Comparison of ENCODE assay signal across 1 cellular context in genomic region chr19:6530385-6531162, GRCh38.
TF ChIP-seq lines count a peak whose summit lies in the region.

Gene TNFSF9, plus strand, starts transcription at chr19:6531026. Its CDS starts 11 bp downstream, at chr19:6531037.

TF ChIP-seq in HepG2, 621 proteins besides CTCF, POLR2A, EP300 and RAD21 (continued from another document and continues in another):
- TF ChIP-seq ZNF503 (CRISPR knock-in tag; IDR thresholded peaks at IDR 0.05) (no peak), TCF7L2 (IDR thresholded peaks at IDR 0.05; ENCODE audit: low read depth, low read length) (no peak), CSRNP2 (CRISPR knock-in tag; conservative IDR thresholded peaks at IDR 0.05; ENCODE audit: low read depth) (no peak), GFI1 (CRISPR knock-in tag; IDR thresholded peaks at IDR 0.05; ENCODE audit: borderline replicate concordance) (no peak; the same call in 1 of the 2 replicates), IRF1 (CRISPR knock-in tag; IDR thresholded peaks at IDR 0.05; ENCODE audit: low read depth) (no peak), NFE2L1 (CRISPR knock-in tag; IDR thresholded peaks at IDR 0.05; ENCODE audit: borderline replicate concordance) (peak; percentile 79; the same call in 1 of the 2 replicates), HNRNPLL (IDR thresholded peaks at IDR 0.05; ENCODE audit: low read depth, low read length, poor library complexity, severe bottlenecking) (peak; percentile 69), SRY (CRISPR knock-in tag; IDR thresholded peaks at IDR 0.05) (no peak), ZSCAN29 (CRISPR knock-in tag; conservative IDR thresholded peaks at IDR 0.05) (no peak), HOMEZ (CRISPR knock-in tag; IDR thresholded peaks at IDR 0.05; ENCODE audit: low read depth) (no peak), NFE2L2 (IDR thresholded peaks at IDR 0.05; ENCODE audit: low read length) (peak; percentile 43), ZBTB3 (CRISPR knock-in tag; IDR thresholded peaks at IDR 0.05; ENCODE audit: borderline replicate concordance, low read depth) (no peak), ZFAT (CRISPR knock-in tag; conservative IDR thresholded peaks at IDR 0.05) (no peak), EED (CRISPR knock-in tag; IDR thresholded peaks at IDR 0.05) (0 out of 2 replicates have a peak, but pooled peaks have one; percentile 83), HOXA5 (CRISPR knock-in tag; IDR thresholded peaks at IDR 0.05) (no peak), CHD2 (IDR thresholded peaks at IDR 0.05; ENCODE audit: low read depth, low read length) (no peak), ZNF431 (CRISPR knock-in tag; IDR thresholded peaks at IDR 0.05; ENCODE audit: borderline replicate concordance, low read depth) (no peak), MYNN (CRISPR knock-in tag; IDR thresholded peaks at IDR 0.05; ENCODE audit: low read depth) (no peak), SIX4 (CRISPR knock-in tag; IDR thresholded peaks at IDR 0.05) (no peak), KLF9 (CRISPR knock-in tag; IDR thresholded peaks at IDR 0.05; ENCODE audit: low read depth) (no peak), HNF4G (IDR thresholded peaks at IDR 0.05; ENCODE audit: borderline replicate concordance, low read depth, low read length) (no peak), HNF4G (CRISPR knock-in tag; IDR thresholded peaks at IDR 0.05; ENCODE audit: borderline replicate concordance, low read depth) (no peak)
- TF ChIP-seq, protein P1, sequence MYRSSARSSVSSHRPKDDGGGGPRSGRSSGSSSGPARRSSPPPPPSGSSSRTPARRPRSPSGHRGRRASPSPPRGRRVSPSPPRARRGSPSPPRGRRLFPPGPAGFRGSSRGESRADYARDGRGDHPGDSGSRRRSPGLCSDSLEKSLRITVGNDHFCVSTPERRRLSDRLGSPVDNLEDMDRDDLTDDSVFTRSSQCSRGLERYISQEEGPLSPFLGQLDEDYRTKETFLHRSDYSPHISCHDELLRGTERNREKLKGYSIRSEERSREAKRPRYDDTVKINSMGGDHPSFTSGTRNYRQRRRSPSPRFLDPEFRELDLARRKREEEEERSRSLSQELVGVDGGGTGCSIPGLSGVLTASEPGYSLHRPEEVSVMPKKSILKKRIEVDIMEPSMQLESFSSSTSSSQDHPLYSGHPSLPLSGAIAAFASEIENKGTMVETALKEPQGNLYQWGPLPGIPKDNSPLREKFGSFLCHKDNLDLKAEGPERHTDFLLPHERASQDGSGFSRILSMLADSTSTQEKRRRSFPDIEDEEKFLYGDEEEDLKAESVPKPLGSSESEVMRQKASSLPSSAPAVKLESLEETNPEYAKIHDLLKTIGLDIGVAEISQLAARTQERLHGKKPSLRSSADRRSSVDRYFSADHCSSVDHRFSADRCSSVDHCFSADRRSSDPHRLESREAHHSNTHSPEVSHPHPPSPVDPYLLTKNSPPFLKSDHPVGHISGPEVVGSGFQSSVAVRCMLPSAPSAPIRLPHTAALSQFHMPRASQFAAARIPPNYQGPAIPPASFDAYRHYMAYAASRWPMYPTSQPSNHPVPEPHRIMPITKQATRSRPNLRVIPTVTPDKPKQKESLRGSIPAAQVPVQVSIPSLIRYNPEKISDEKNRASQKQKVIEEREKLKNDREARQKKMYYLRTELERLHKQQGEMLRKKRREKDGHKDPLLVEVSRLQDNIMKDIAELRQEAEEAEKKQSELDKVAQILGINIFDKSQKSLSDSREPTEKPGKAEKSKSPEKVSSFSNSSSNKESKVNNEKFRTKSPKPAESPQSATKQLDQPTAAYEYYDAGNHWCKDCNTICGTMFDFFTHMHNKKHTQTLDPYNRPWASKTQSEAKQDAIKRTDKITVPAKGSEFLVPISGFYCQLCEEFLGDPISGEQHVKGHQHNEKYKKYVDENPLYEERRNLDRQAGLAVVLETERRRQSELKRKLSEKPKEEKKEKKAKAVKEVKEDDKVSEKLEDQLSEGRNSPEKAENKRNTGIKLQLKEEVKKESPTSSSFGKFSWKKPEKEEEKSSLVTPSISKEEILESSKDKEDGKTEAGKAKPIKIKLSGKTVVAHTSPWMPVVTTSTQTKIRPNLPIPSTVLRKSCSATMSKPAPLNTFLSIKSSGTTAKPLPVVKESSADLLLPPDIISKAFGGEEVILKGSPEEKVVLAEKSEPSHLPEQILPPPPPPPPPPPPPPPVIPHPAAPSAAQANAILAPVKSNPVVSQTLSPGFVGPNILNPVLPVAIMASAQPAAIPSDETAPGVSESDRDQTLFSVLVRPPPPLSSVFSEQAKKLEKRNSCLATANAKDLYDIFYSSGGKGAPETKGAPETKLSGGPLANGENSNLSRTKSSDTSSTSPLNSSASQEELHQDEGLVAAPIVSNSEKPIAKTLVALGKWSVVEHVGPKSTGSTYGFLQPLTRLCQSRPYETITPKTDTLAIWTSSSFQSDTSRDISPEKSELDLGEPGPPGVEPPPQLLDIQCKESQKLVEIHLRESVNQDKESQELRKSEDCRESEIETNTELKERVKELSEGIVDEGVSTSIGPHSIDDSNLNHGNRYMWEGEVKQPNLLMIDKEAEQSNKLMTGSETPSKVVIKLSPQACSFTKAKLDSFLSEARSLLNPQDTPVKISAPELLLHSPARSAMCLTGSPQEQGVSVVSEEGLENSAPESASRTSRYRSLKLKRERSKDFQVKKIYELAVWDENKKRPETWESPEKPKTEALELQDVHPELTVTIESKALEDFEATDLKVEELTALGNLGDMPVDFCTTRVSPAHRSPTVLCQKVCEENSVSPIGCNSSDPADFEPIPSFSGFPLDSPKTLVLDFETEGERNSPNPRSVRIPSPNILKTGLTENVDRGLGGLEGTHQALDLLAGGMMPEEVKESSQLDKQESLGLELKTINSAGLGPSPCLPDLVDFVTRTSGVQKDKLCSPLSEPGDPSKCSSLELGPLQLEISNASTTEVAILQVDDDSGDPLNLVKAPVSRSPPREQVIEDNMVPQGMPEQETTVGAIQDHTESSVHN (CRISPR knock-in tag; IDR thresholded peaks at IDR 0.05) = no peak
- TF ChIP-seq, protein P2, sequence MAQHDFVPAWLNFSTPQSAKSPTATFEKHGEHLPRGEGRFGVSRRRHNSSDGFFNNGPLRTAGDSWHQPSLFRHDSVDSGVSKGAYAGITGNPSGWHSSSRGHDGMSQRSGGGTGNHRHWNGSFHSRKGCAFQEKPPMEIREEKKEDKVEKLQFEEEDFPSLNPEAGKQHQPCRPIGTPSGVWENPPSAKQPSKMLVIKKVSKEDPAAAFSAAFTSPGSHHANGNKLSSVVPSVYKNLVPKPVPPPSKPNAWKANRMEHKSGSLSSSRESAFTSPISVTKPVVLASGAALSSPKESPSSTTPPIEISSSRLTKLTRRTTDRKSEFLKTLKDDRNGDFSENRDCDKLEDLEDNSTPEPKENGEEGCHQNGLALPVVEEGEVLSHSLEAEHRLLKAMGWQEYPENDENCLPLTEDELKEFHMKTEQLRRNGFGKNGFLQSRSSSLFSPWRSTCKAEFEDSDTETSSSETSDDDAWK (CRISPR knock-in tag; IDR thresholded peaks at IDR 0.05) = no peak
- TF ChIP-seq, protein P3, sequence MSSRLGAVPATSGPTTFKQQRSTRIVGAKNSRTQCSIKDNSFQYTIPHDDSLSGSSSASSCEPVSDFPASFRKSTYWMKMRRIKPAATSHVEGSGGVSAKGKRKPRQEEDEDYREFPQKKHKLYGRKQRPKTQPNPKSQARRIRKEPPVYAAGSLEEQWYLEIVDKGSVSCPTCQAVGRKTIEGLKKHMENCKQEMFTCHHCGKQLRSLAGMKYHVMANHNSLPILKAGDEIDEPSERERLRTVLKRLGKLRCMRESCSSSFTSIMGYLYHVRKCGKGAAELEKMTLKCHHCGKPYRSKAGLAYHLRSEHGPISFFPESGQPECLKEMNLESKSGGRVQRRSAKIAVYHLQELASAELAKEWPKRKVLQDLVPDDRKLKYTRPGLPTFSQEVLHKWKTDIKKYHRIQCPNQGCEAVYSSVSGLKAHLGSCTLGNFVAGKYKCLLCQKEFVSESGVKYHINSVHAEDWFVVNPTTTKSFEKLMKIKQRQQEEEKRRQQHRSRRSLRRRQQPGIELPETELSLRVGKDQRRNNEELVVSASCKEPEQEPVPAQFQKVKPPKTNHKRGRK (CRISPR knock-in tag; IDR thresholded peaks at IDR 0.05) = peak; percentile 95
- TF ChIP-seq, protein P4, sequence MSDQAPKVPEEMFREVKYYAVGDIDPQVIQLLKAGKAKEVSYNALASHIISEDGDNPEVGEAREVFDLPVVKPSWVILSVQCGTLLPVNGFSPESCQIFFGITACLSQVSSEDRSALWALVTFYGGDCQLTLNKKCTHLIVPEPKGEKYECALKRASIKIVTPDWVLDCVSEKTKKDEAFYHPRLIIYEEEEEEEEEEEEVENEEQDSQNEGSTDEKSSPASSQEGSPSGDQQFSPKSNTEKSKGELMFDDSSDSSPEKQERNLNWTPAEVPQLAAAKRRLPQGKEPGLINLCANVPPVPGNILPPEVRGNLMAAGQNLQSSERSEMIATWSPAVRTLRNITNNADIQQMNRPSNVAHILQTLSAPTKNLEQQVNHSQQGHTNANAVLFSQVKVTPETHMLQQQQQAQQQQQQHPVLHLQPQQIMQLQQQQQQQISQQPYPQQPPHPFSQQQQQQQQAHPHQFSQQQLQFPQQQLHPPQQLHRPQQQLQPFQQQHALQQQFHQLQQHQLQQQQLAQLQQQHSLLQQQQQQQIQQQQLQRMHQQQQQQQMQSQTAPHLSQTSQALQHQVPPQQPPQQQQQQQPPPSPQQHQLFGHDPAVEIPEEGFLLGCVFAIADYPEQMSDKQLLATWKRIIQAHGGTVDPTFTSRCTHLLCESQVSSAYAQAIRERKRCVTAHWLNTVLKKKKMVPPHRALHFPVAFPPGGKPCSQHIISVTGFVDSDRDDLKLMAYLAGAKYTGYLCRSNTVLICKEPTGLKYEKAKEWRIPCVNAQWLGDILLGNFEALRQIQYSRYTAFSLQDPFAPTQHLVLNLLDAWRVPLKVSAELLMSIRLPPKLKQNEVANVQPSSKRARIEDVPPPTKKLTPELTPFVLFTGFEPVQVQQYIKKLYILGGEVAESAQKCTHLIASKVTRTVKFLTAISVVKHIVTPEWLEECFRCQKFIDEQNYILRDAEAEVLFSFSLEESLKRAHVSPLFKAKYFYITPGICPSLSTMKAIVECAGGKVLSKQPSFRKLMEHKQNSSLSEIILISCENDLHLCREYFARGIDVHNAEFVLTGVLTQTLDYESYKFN (CRISPR knock-in tag; conservative IDR thresholded peaks at IDR 0.05) = no peak
- TF ChIP-seq, protein P5, sequence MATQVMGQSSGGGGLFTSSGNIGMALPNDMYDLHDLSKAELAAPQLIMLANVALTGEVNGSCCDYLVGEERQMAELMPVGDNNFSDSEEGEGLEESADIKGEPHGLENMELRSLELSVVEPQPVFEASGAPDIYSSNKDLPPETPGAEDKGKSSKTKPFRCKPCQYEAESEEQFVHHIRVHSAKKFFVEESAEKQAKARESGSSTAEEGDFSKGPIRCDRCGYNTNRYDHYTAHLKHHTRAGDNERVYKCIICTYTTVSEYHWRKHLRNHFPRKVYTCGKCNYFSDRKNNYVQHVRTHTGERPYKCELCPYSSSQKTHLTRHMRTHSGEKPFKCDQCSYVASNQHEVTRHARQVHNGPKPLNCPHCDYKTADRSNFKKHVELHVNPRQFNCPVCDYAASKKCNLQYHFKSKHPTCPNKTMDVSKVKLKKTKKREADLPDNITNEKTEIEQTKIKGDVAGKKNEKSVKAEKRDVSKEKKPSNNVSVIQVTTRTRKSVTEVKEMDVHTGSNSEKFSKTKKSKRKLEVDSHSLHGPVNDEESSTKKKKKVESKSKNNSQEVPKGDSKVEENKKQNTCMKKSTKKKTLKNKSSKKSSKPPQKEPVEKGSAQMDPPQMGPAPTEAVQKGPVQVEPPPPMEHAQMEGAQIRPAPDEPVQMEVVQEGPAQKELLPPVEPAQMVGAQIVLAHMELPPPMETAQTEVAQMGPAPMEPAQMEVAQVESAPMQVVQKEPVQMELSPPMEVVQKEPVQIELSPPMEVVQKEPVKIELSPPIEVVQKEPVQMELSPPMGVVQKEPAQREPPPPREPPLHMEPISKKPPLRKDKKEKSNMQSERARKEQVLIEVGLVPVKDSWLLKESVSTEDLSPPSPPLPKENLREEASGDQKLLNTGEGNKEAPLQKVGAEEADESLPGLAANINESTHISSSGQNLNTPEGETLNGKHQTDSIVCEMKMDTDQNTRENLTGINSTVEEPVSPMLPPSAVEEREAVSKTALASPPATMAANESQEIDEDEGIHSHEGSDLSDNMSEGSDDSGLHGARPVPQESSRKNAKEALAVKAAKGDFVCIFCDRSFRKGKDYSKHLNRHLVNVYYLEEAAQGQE (IDR thresholded peaks at IDR 0.05; ENCODE audit: borderline replicate concordance in 1 of 2, low read depth in 1 of 2, low read length in 2 of 2) = 0 out of 4 replicates have a peak, but pooled peaks of 1 of the 2 experiments have one; percentile 17
